In the genomic region with DNA sequence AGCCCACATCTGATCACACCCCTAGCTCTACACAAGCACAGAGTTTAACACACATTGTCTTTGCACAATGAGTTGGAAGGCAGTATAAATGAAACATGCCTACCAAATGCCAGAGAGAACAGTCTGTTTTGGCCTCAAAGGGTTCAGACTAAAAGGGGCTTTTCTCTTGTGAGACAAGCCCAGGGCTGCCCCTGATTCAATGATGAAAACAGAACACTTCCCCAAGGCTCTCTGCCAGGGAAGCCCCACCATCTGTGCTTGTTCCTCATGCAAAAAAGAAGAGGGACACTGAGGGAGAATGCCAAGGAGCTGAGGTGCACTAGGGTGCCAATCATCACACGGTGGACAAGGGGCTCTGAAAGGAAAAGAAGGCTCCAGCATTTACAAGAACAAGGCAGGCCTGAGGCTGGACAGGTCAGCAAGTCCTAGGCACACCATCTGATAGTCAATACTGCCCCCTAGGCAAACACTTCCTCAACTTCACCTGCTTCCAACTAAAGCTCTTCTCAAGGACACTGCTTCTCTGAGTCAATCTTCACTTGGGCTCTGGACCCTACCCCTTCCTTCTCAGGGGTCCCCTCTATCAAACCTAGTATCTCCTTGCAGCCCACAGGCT, we compare ENCODE assay signal across 8 cellular contexts. TPM values are rescaled to one million over a fixed set of nuclear protein-coding genes. Genes with fewer than 3 reads are reported as not detected.
DNase-seq lines count a peak whose midpoint lies in the region; ATAC-seq and TF ChIP-seq lines count a peak whose summit lies in the region.

No MANE protein-coding gene starts in this region.

- H3K36me3 Mint-ChIP-seq in T-helper 2 cell treated with Interferon-gamma antibody and Interleukin-4, amounts not matched to agents 5 μg/mL and 100 μg/mL, for 36 hours (ENCODE audit: low read depth) = no peaks in the 10 kb centered on the region

- H3K4me3 ChIP-seq in AG04450 (ENCODE audit: low read depth, low read length) = no peak overlapping the region

- H3K27ac ChIP-seq in AG04450 (ENCODE audit: low read depth, low read length) = no peak overlapping the region

- no peaks in the 10 kb centered on the region for H3K27me3 ChIP-seq in AG04450 (ENCODE audit: control insufficient read depth, insufficient read depth, low read length)

- H3K4me3 Mint-ChIP-seq in T-helper 2 cell treated with Interferon-gamma antibody and Interleukin-4, amounts not matched to agents 5 μg/mL and 100 μg/mL, for 36 hours = no peak overlapping the region

- H3K9me3 Mint-ChIP-seq in T-helper 2 cell treated with Interferon-gamma antibody and Interleukin-4, amounts not matched to agents 5 μg/mL and 100 μg/mL, for 36 hours = no peaks in the 10 kb centered on the region

- TF ChIP-seq CTCF in AG04450 (IDR thresholded peaks at IDR 0.05; ENCODE audit: low read depth, low read length) (peak; percentile 11; the same call in 1 of the 2 replicates), GM20000 (IDR thresholded peaks at IDR 0.05; ENCODE audit: extremely low read depth, missing control alignments) (peak; percentile 17)

- no peaks in the 10 kb centered on the region for H3K9me3 ChIP-seq in AG04450 (ENCODE audit: control insufficient read depth, insufficient read depth, low read length)

- no peaks in the 10 kb centered on the region for H3K4me1 Mint-ChIP-seq in T-helper 2 cell treated with Interferon-gamma antibody and Interleukin-4, amounts not matched to agents 5 μg/mL and 100 μg/mL, for 36 hours (ENCODE audit: low read depth)

- H3K27me3 Mint-ChIP-seq in T-helper 2 cell treated with Interferon-gamma antibody and Interleukin-4, amounts not matched to agents 5 μg/mL and 100 μg/mL, for 36 hours (ENCODE audit: low read depth) = no peaks in the 10 kb centered on the region

- CTCF ChIA-PET in AG04450 (lab: Charles Lee) = interaction anchor here (0.5 to 0.9 kb wide), 5 partner anchors 11 to 223 kb away, joined by 3 to 7 read pairs (median 4); no protein-coding TSS in a partner anchor

- DNase-seq in AG04450 (ENCODE audit: low read depth, low spot score) (no peak), GM20000 (ENCODE audit: low spot score) (peak; percentile 58), OCI-M1 (lab: John Stamatoyannopoulos, UW) (peak; percentile 78), fibroblast of the conjunctiva (ENCODE audit: low read depth) (peak; percentile 10)
- no peak for DNase-seq in T-helper 2 cell treated with Interferon-gamma antibody and Interleukin-4, amounts not matched to agents 5 μg/mL and 100 μg/mL, for 36 hours (ENCODE audit: low spot score)

- POLR2A ChIA-PET in AG04450 (lab: Yijun Ruan, JAX) = interaction anchor here (0.6 kb wide), 1 partner anchor 1728 kb away, joined by 3 read pairs; no protein-coding TSS in a partner anchor

- ATAC-seq in HG03196 (IDR thresholded peaks at IDR 0.05; ENCODE audit: unreplicated experiment) (no peak), GM18498 (IDR thresholded peaks at IDR 0.05; ENCODE audit: unreplicated experiment) (no peak), GM21447 (IDR thresholded peaks at IDR 0.05; ENCODE audit: unreplicated experiment) (no peak)

- H3K27ac Mint-ChIP-seq in T-helper 2 cell treated with Interferon-gamma antibody and Interleukin-4, amounts not matched to agents 5 μg/mL and 100 μg/mL, for 36 hours = no peak overlapping the region

RNA-seq across cellular contexts. Expression of gene SLC4A11, which starts 37.5 kb away (rescaled TPM):
- polyA plus RNA-seq in AG04450 (2011; rRNA removed) = 0.47 and 0.53 TPM in 2 replicates
- polyA minus RNA-seq in AG04450 (2011; rRNA and poly(A)+ RNA removed) = 0.46 and 0.83 TPM in 2 replicates

Comparison
In these comparisons a context has a peak if more than half of its experiments do, and no peak if none do; other contexts are left out.
1. DNase-seq: peak in GM20000 (single experiment), OCI-M1 (single experiment) and fibroblast of the conjunctiva (single experiment); none in AG04450 (single experiment) and T-helper 2 cell treated with Interferon-gamma antibody and Interleukin-4, amounts not matched to agents 5 μg/mL and 100 μg/mL, for 36 hours (single experiment).